Comparison of ENCODE assay signal across 16 cellular contexts in genomic region chr3:181302960-181303359, GRCh38.
DNase-seq lines count a peak whose midpoint lies in the region; ATAC-seq lines count a peak whose summit lies in the region.
"Had no signal": no experiment of that assay in that cellular context is flagged by ENCODE, and none has a peak within 500 bp of the region (broad histone marks: within the 10 kb centered on the region; RNA-seq: fewer than 3 reads in every experiment).

No MANE protein-coding gene starts in this region.

- no peak for ATAC-seq in HG02885 (IDR thresholded peaks at IDR 0.05; ENCODE audit: poor library complexity, unreplicated experiment)
- ATAC-seq: A549, GM12878 had no signal

- no peak overlapping the region for H3K27ac ChIP-seq in effector memory CD4-positive, alpha-beta T cell (ENCODE audit: insufficient read depth, low read length, poor library complexity, severe bottlenecking)
- H3K27ac ChIP-seq: A549, C4-2B had no signal

- no peak overlapping the region for H3K4me3 ChIP-seq in effector memory CD4-positive, alpha-beta T cell (ENCODE audit: insufficient read depth, low read depth, low read length, poor library complexity, severe bottlenecking)
- H3K4me3 ChIP-seq: A549, GM12878, HAP-1 had no signal

- no peaks in the 10 kb centered on the region for H3K9me3 ChIP-seq in effector memory CD4-positive, alpha-beta T cell (ENCODE audit: control insufficient read depth, low read length)
- H3K9me3 ChIP-seq: A549, BE2C, HAP-1 had no signal

- H3K27me3 ChIP-seq in effector memory CD4-positive, alpha-beta T cell (replicated peaks; ENCODE audit: control insufficient read depth, insufficient read depth, low read length, poor library complexity, severe bottlenecking) = no peaks in the 10 kb centered on the region
- H3K27me3 ChIP-seq: BE2C had no signal

- DNase-seq in NCI-H1105 treated with DMSO at 0.1 percent for 48 hours (lab: John Stamatoyannopoulos, UW) = peak; percentile 92
- DNase-seq in NCI-H146 (lab: John Stamatoyannopoulos, UW) = peak; percentile 99
- peak; percentile 23 for DNase-seq in NCI-H748 (lab: John Stamatoyannopoulos, UW; ENCODE audit: unreplicated experiment)
- DNase-seq in foreskin melanocyte = peak; percentile 32
- no peak for DNase-seq in effector memory CD4-positive, alpha-beta T cell
- no peak for DNase-seq in activated T-cell treated with anti-CD3 and anti-CD28 coated beads, Interleukin-2, amount 50 U/mL, for 48 hours
- DNase-seq: BE2C; CD4-positive, alpha-beta memory T cell; DMS79; GOT3; HFFc6 had no signal

- H3K36me3 ChIP-seq in effector memory CD4-positive, alpha-beta T cell (ENCODE audit: control insufficient read depth, insufficient read depth, low read length) = no peaks in the 10 kb centered on the region
- H3K36me3 ChIP-seq: BE2C, HAP-1 had no signal

- no peaks in the 10 kb centered on the region for H3K4me1 ChIP-seq in effector memory CD4-positive, alpha-beta T cell (ENCODE audit: control insufficient read depth, insufficient read depth, low read length, poor library complexity, severe bottlenecking)
- H3K4me1 ChIP-seq: A549, HAP-1 had no signal

Comparison
In these comparisons a context has a peak if more than half of its experiments do, and no peak if none do; other contexts are left out.
1. DNase-seq: peak in NCI-H1105 treated with DMSO at 0.1 percent for 48 hours (single experiment), NCI-H146 (single experiment), NCI-H748 (single experiment) and foreskin melanocyte (single experiment); none in effector memory CD4-positive, alpha-beta T cell (0 of 3) and activated T-cell treated with anti-CD3 and anti-CD28 coated beads, Interleukin-2, amount 50 U/mL, for 48 hours (0 of 2).